1 cellular context compared by ENCODE assay signal in genomic region chrX:118974908-118975671, GRCh38.
TF ChIP-seq lines count a peak whose summit lies in the region.

No MANE protein-coding gene starts in this region.

TF ChIP-seq in K562, 482 proteins besides CTCF, POLR2A, EP300 and RAD21 (continued from another document and continues in another):
- TF ChIP-seq ZNF398 (CRISPR knock-in tag; IDR thresholded peaks at IDR 0.05) = no peak
- no peak for TF ChIP-seq NCOA2 (IDR thresholded peaks at IDR 0.05; ENCODE audit: partially characterized antibody in 2 of 2)
- peak; percentile 91 for TF ChIP-seq L3MBTL2 (IDR thresholded peaks at IDR 0.05)
- no peak for TF ChIP-seq RNF219 (CRISPR knock-in tag; IDR thresholded peaks at IDR 0.05)
- 0 out of 2 replicates have a peak, but pooled peaks have one; percentile 72 for TF ChIP-seq NR3C1 (CRISPR knock-in tag; IDR thresholded peaks at IDR 0.05)
- 0 out of 2 replicates have a peak, but pooled peaks have one; percentile 9 for TF ChIP-seq SUPT5H (IDR thresholded peaks at IDR 0.05)
- TF ChIP-seq ARID4B (CRISPR knock-in tag; IDR thresholded peaks at IDR 0.05) = peak; percentile 42; the same call in 1 of the 2 replicates
- no peak for TF ChIP-seq MTF1 (CRISPR knock-in tag; IDR thresholded peaks at IDR 0.05; ENCODE audit: borderline replicate concordance)
- TF ChIP-seq CHCHD3 (CRISPR knock-in tag; IDR thresholded peaks at IDR 0.05) = no peak
- TF ChIP-seq E2F4 (CRISPR knock-in tag; IDR thresholded peaks at IDR 0.05; ENCODE audit: low read depth) = no peak
- no peak for TF ChIP-seq TEAD2 (tag; IDR thresholded peaks at IDR 0.05)
- no peak for TF ChIP-seq CSDE1 (IDR thresholded peaks at IDR 0.05)
- TF ChIP-seq FOXK2 (conservative IDR thresholded peaks at IDR 0.05 in 1 of 2, IDR thresholded peaks at IDR 0.05 in 1 of 2; ENCODE audit: low read depth in 2 of 2) = no peak
- no peak; the same call in 1 of the 2 replicates for TF ChIP-seq TGIF2 (CRISPR knock-in tag; IDR thresholded peaks at IDR 0.05)
- no peak for TF ChIP-seq SRSF9 (IDR thresholded peaks at IDR 0.05; ENCODE audit: borderline replicate concordance, low read depth, low read length)
- no peak for TF ChIP-seq ARNT (IDR thresholded peaks at IDR 0.05)
- TF ChIP-seq ARID3A (IDR thresholded peaks at IDR 0.05; ENCODE audit: borderline replicate concordance, low read depth, low read length) = no peak
- TF ChIP-seq CC2D1A (IDR thresholded peaks at IDR 0.05) = no peak
- no peak for TF ChIP-seq MAFK (IDR thresholded peaks at IDR 0.05; ENCODE audit: low read length)
- TF ChIP-seq MBD2 (IDR thresholded peaks at IDR 0.05; ENCODE audit: borderline replicate concordance, low read depth) = no peak
- no peak for TF ChIP-seq NR2C1 (IDR thresholded peaks at IDR 0.05)
- no peak for TF ChIP-seq NR2C1 (tag; IDR thresholded peaks at IDR 0.05)
- no peak for TF ChIP-seq TBP (optimal IDR thresholded peaks at IDR 0.05; ENCODE audit: low read depth, low read length)
- TF ChIP-seq NFRKB (IDR thresholded peaks at IDR 0.05; ENCODE audit: low read depth) = no peak
- no peak for TF ChIP-seq TAF1 (IDR thresholded peaks at IDR 0.05; ENCODE audit: control insufficient read depth, extremely low read depth, insufficient read depth, low read length, severe bottlenecking)
- TF ChIP-seq SMAD4 (CRISPR knock-in tag; conservative IDR thresholded peaks at IDR 0.05) = no peak
- peak; percentile 93 for TF ChIP-seq MGA (IDR thresholded peaks at IDR 0.05)
- no peak for TF ChIP-seq HSF4 (CRISPR knock-in tag; IDR thresholded peaks at IDR 0.05; ENCODE audit: borderline replicate concordance)
